In the genomic region with DNA sequence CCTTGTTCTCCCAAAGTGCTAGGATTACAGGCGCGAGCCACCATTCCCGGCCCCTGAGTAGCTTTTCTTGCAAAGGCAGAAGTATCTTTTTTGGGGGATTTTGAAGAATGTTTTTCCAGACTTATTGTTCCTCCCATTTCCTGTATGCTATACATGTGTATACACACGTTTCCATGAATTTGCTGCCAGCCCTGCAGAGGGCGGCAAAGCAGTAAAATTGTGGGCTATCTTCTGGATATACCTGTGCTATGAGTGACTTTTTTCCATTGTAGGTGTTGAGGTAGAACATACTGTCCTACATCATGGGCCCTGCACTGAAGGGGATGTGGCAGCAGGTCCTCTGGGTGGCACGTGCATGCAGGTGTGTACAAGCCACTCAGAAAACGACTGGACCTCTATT, we compare ENCODE assay signal across 12 cellular contexts. TPM values are rescaled to one million over a fixed set of nuclear protein-coding genes. Genes with fewer than 3 reads are reported as not detected.
DNase-seq lines count a peak whose midpoint lies in the region; ATAC-seq, FAIRE-seq and TF ChIP-seq lines count a peak whose summit lies in the region.
"Had no signal": no experiment of that assay in that cellular context is flagged by ENCODE, and none has a peak within 500 bp of the region (broad histone marks: within the 10 kb centered on the region; RNA-seq: fewer than 3 reads in every experiment).

No MANE protein-coding gene starts in this region.

- TF ChIP-seq CTCF in D721Med (IDR thresholded peaks at IDR 0.05; ENCODE audit: insufficient read depth, missing control alignments) (peak; percentile 35), HepG2 (CRISPR knock-in tag; IDR thresholded peaks at IDR 0.05) (peak; percentile 57)

- CTCF ChIA-PET in HepG2 (lab: Yijun Ruan, JAX; ENCODE audit: low intra/inter-chr PET ratio, low total read pairs) = interaction anchor here (0.6 to 1.4 kb wide), 3 partner anchors 40 to 211 kb away, joined by 4 read pairs; no protein-coding TSS in a partner anchor

- intact Hi-C loops in HepG2 (cut with micrococcal nuclease; ENCODE audit: unreplicated experiment) = loop anchor here (1.0 to 5.0 kb wide), 4 partner anchors 18 to 210 kb away; no protein-coding TSS in a partner anchor

- no peak overlapping the region for H3K9ac ChIP-seq in HepG2 (ENCODE audit: insufficient read depth, low read depth, low read length)

- H2AFZ ChIP-seq in HepG2 (ENCODE audit: low read length) = no peak overlapping the region

- no peaks in the 10 kb centered on the region for H3K4me1 ChIP-seq in HepG2 (ENCODE audit: insufficient read depth, low read length)
- H3K4me1 ChIP-seq: stomach had no signal

- FAIRE-seq in D721Med (lab: Jason Lieb, UNC) = no peak
- peak; percentile 72 for FAIRE-seq in HepG2 (lab: Jason Lieb, UNC)

- H3K27me3 ChIP-seq in HepG2 (ENCODE audit: control insufficient read depth in 1 of 2, insufficient read depth in 2 of 2, low read length in 2 of 2) = no peaks in the 10 kb centered on the region
- H3K27me3 ChIP-seq: stomach had no signal

- H4K20me1 ChIP-seq in HepG2 (ENCODE audit: insufficient read depth, low read length) = no peaks in the 10 kb centered on the region

- TF ChIP-seq RAD21 in HepG2 (CRISPR knock-in tag; IDR thresholded peaks at IDR 0.05) = peak; percentile 29; the same call in 1 of the 2 replicates

- no peak for TF ChIP-seq POLR2A in HepG2 (IDR thresholded peaks at IDR 0.05; ENCODE audit: insufficient read depth in 1 of 2, low read depth in 2 of 2, low read length in 2 of 2)

- no peak overlapping the region for H3K27ac ChIP-seq in HepG2 (ENCODE audit: extremely low read length, insufficient read depth, low read length)
- H3K27ac ChIP-seq: stomach had no signal

- no peak overlapping the region for H3K4me3 ChIP-seq in HepG2 (replicated peaks in 1 of 3; ENCODE audit: insufficient read depth in 1 of 3, low read depth in 2 of 3, low read length in 3 of 3)
- H3K4me3 ChIP-seq: stomach had no signal

- no peaks in the 10 kb centered on the region for H3K9me3 ChIP-seq in HepG2 (ENCODE audit: low read length)
- H3K9me3 ChIP-seq: stomach had no signal

- no TSS peak for BruUV-seq in HepG2 (replicated peaks; lab: Mats Ljungman, UMichigan)

- 84% methylated on average over 7 of the region's 7 CpGs for WGBS in HepG2 (ENCODE audit: low lambda C conversion rate)

- in situ Hi-C loops in HepG2 (cut with HindIII; ENCODE audit: extremely low pct_ligation_motif_present, low pct_unique_long_range_greater_than_20kb) = no loop called here

- no peaks in the 10 kb centered on the region for H3K79me2 ChIP-seq in HepG2 (ENCODE audit: insufficient read depth, low read length)

- POLR2A ChIA-PET in HepG2 (lab: Yijun Ruan, JAX) = no interaction called here

- TF ChIP-seq EP300 in HepG2 (IDR thresholded peaks at IDR 0.05; ENCODE audit: low read depth in 2 of 2, low read length in 2 of 2) = no peak
- no peak for TF ChIP-seq EP300 in HepG2 (CRISPR knock-in tag; IDR thresholded peaks at IDR 0.05; ENCODE audit: borderline replicate concordance)

- H3K4me2 ChIP-seq in HepG2 (ENCODE audit: low read depth, low read length) = no peak overlapping the region

- no peak for DNase-seq in D721Med (ENCODE audit: insufficient read length, low spot score)
- peak; percentile 45 for DNase-seq in HuH-7 (ENCODE audit: low spot score)
- DNase-seq in astrocyte of the hippocampus (ENCODE audit: low read depth, low spot score) = peak; percentile 45
- DNase-seq in HepG2 (ENCODE audit: low spot score) = no peak
- DNase-seq in HPDE6-E6E7 (ENCODE audit: extremely low spot score) = no peak
- DNase-seq: activated B cell treated with CpG ODN at 0.5 μM for 24 hours, anterior cingulate cortex, NCI-H1694 treated with DMSO at 0.1 percent for 48 hours, stomach had no signal

- ATAC-seq in HepG2 = peak; percentile 92
- no peak for ATAC-seq in GM21576 (IDR thresholded peaks at IDR 0.05; ENCODE audit: unreplicated experiment)
- ATAC-seq in GM19452 (IDR thresholded peaks at IDR 0.05; ENCODE audit: unreplicated experiment) = no peak
- no peak for ATAC-seq in GM19455 (IDR thresholded peaks at IDR 0.05; ENCODE audit: unreplicated experiment)

- peaks cover 36 to 83% of the 10 kb centered on the region in 2 experiments for H3K36me3 ChIP-seq in HepG2 (replicated peaks in 1 of 2; ENCODE audit: control insufficient read depth in 1 of 2, insufficient read depth in 2 of 2, low read length in 2 of 2)

TF ChIP-seq in HepG2, 621 proteins besides CTCF, POLR2A, EP300 and RAD21:
- TF ChIP-seq IRF2 (CRISPR knock-in tag; IDR thresholded peaks at IDR 0.05) (no peak), SMC3 (IDR thresholded peaks at IDR 0.05; ENCODE audit: low read length) (peak; percentile 32; the same call in 1 of the 2 replicates), STAG1 (CRISPR knock-in tag; IDR thresholded peaks at IDR 0.05) (peak; percentile 55), ZNF816 (CRISPR knock-in tag; IDR thresholded peaks at IDR 0.05; ENCODE audit: borderline replicate concordance) (no peak), XRCC5 (optimal IDR thresholded peaks at IDR 0.05; ENCODE audit: low read length) (peak; percentile 22), ISL2 (CRISPR knock-in tag; IDR thresholded peaks at IDR 0.05) (no peak)

RNA-seq across cellular contexts. Expression of a gene that starts 16.9 kb away (rescaled TPM):
- 65.7 and 96.5 TPM in 2 replicates for total RNA-seq in HepG2 (2016; rRNA removed; fragmentation: Illumina TruSeq; extraction: Trizol)
- 21.4 and 22.2 TPM in 2 replicates for total RNA-seq in HepG2 (2016; cell fraction: cytosol; rRNA removed; fragmentation: Illumina TruSeq; extraction: Trizol; ENCODE audit: low read depth)
- 71.1 and 96.7 TPM in 2 replicates for total RNA-seq in HepG2 (2016; cell fraction: insoluble cytoplasmic fraction; rRNA removed; fragmentation: Illumina TruSeq; extraction: Trizol)
- 29.2 and 38.3 TPM in 2 replicates for total RNA-seq in HepG2 (2016; cell fraction: membrane; rRNA removed; fragmentation: Illumina TruSeq; extraction: Trizol)
- total RNA-seq in HepG2 (2016; cell fraction: nucleus; rRNA removed; fragmentation: Illumina TruSeq; extraction: Trizol) = 32.7 and 37.6 TPM in 2 replicates
- polyA plus RNA-seq in HepG2 (2011; rRNA removed) = 41.3 and 42.8 TPM in 2 replicates
- polyA plus RNA-seq in HepG2 (2011; cell fraction: cytosol; rRNA removed) = 10.0 and 12.5 TPM in 2 replicates
- 11.8 and 17.0 TPM in 2 replicates for polyA plus RNA-seq in HepG2 (2011; cell fraction: nucleus; rRNA removed)
- polyA plus RNA-seq in HepG2 (2012) = 52.1 and 53.1 TPM in 2 replicates
- polyA plus RNA-seq in HepG2 (2016; cell fraction: cytosol; fragmentation: Illumina TruSeq; extraction: Trizol; ENCODE audit: low read depth) = 23.2 and 23.3 TPM in 2 replicates
- polyA plus RNA-seq in HepG2 (2016; cell fraction: insoluble cytoplasmic fraction; fragmentation: Illumina TruSeq; extraction: Trizol; ENCODE audit: low read depth) = 120 and 122 TPM in 2 replicates
- 29.7 and 44.8 TPM in 2 replicates for polyA plus RNA-seq in HepG2 (2016; cell fraction: membrane; fragmentation: Illumina TruSeq; extraction: Trizol; ENCODE audit: low read depth)
- polyA plus RNA-seq in HepG2 (2016; cell fraction: nucleus; fragmentation: Illumina TruSeq; extraction: Trizol; ENCODE audit: insufficient read depth, low read depth) = 33.6 and 40.5 TPM in 2 replicates
- 14.1 and 27.0 TPM in 2 replicates for polyA minus RNA-seq in HepG2 (2011; rRNA and poly(A)+ RNA removed; ENCODE audit: low replicate concordance)
- polyA minus RNA-seq in HepG2 (2011; cell fraction: cytosol; rRNA and poly(A)+ RNA removed) = 42.5 and 48.0 TPM in 2 replicates
- 39.9 and 41.6 TPM in 2 replicates for polyA minus RNA-seq in HepG2 (2011; cell fraction: nucleus; rRNA and poly(A)+ RNA removed)

RNA-seq across cellular contexts. Expression of a gene that starts 20.5 kb away (rescaled TPM):
- 125 and 177 TPM in 2 replicates for total RNA-seq in HepG2 (2016; rRNA removed; fragmentation: Illumina TruSeq; extraction: Trizol)
- 15.4 and 16.0 TPM in 2 replicates for total RNA-seq in HepG2 (2016; cell fraction: cytosol; rRNA removed; fragmentation: Illumina TruSeq; extraction: Trizol; ENCODE audit: low read depth)
- total RNA-seq in HepG2 (2016; cell fraction: insoluble cytoplasmic fraction; rRNA removed; fragmentation: Illumina TruSeq; extraction: Trizol) = 126 and 179 TPM in 2 replicates
- 26.0 and 30.3 TPM in 2 replicates for total RNA-seq in HepG2 (2016; cell fraction: membrane; rRNA removed; fragmentation: Illumina TruSeq; extraction: Trizol)
- total RNA-seq in HepG2 (2016; cell fraction: nucleus; rRNA removed; fragmentation: Illumina TruSeq; extraction: Trizol) = 64.4 and 68.5 TPM in 2 replicates
- 90.5 and 106 TPM in 2 replicates for polyA plus RNA-seq in HepG2 (2011; rRNA removed)
- 74.5 and 100 TPM in 2 replicates for polyA plus RNA-seq in HepG2 (2011; cell fraction: cytosol; rRNA removed)
- 37.3 and 46.1 TPM in 2 replicates for polyA plus RNA-seq in HepG2 (2011; cell fraction: nucleus; rRNA removed)
- 128 and 190 TPM in 2 replicates for polyA plus RNA-seq in HepG2 (2012)
- 10.5 and 11.8 TPM in 2 replicates for polyA plus RNA-seq in HepG2 (2016; cell fraction: cytosol; fragmentation: Illumina TruSeq; extraction: Trizol; ENCODE audit: low read depth)
- 153 and 156 TPM in 2 replicates for polyA plus RNA-seq in HepG2 (2016; cell fraction: insoluble cytoplasmic fraction; fragmentation: Illumina TruSeq; extraction: Trizol; ENCODE audit: low read depth)
- 17.8 and 21.9 TPM in 2 replicates for polyA plus RNA-seq in HepG2 (2016; cell fraction: membrane; fragmentation: Illumina TruSeq; extraction: Trizol; ENCODE audit: low read depth)
- polyA plus RNA-seq in HepG2 (2016; cell fraction: nucleus; fragmentation: Illumina TruSeq; extraction: Trizol; ENCODE audit: insufficient read depth, low read depth) = 62.6 and 62.9 TPM in 2 replicates
- polyA minus RNA-seq in HepG2 (2011; rRNA and poly(A)+ RNA removed; ENCODE audit: low replicate concordance) = 16.6 and 36.0 TPM in 2 replicates
- 59.6 and 67.2 TPM in 2 replicates for polyA minus RNA-seq in HepG2 (2011; cell fraction: cytosol; rRNA and poly(A)+ RNA removed)
- 98.4 and 124 TPM in 2 replicates for polyA minus RNA-seq in HepG2 (2011; cell fraction: nucleus; rRNA and poly(A)+ RNA removed)

Comparison
In these comparisons a context has a peak if more than half of its experiments do, and no peak if none do; other contexts are left out.
1. DNase-seq: peak in HuH-7 (single experiment) and astrocyte of the hippocampus (single experiment); none in D721Med (single experiment), HepG2 (single experiment) and HPDE6-E6E7 (single experiment).